In genomic region chr9:71741841-71742648, GRCh38 we compare ENCODE assay signal across 1 cellular context.
TF ChIP-seq lines count a peak whose summit lies in the region.

No MANE protein-coding gene starts in this region.

TF ChIP-seq in K562, 482 proteins besides CTCF, POLR2A, EP300 and RAD21 (continued from another document):
- TF ChIP-seq ZNF3 (CRISPR knock-in tag; IDR thresholded peaks at IDR 0.05) (no peak), DEAF1 (CRISPR knock-in tag; IDR thresholded peaks at IDR 0.05) (no peak), NCOA2 (IDR thresholded peaks at IDR 0.05; ENCODE audit: partially characterized antibody in 2 of 2) (no peak), HDAC1 (IDR thresholded peaks at IDR 0.05) (no peak; a peak in 1 of 4 replicates), MEIS2 (IDR thresholded peaks at IDR 0.05; ENCODE audit: partially characterized antibody) (peak; percentile 37), ADNP (tag; IDR thresholded peaks at IDR 0.05) (0 out of 2 replicates have a peak, but pooled peaks have one; percentile 16), PREB (CRISPR knock-in tag; IDR thresholded peaks at IDR 0.05) (no peak), E2F3 (CRISPR knock-in tag; IDR thresholded peaks at IDR 0.05) (no peak), CHCHD3 (CRISPR knock-in tag; IDR thresholded peaks at IDR 0.05) (no peak), ZBTB34 (CRISPR knock-in tag; IDR thresholded peaks at IDR 0.05) (no peak), ZBED1 (IDR thresholded peaks at IDR 0.05) (no peak), ZNF217 (CRISPR knock-in tag; IDR thresholded peaks at IDR 0.05) (no peak), CHD7 (IDR thresholded peaks at IDR 0.05; ENCODE audit: low read depth, low read length) (no peak), POLR2B (IDR thresholded peaks at IDR 0.05; ENCODE audit: low read depth, partially characterized antibody) (no peak), SP1 (CRISPR knock-in tag; IDR thresholded peaks at IDR 0.05) (no peak), MCM7 (IDR thresholded peaks at IDR 0.05) (no peak)
